ENCODE assay signal across 2 cellular contexts in the genomic region with DNA sequence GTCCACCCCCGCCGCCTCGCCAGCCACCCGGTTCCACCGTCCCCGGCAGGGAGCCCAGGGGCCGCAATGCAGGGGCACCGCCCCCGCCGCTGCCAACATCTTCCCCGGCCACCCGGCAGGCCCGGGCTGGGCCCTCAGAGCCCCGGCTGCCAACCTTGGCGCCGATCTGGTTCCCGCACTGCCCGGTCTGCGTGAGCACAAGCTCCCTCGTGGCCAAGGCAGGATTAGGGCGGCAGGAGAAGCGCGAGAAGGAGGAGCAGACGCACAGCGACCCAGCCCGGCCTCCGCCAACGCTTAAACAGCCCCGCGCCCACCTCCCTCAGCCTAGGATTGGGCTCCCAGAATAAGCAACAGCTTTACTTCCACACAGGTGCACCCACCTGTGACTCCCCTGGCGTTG. TPM values are rescaled to one million over a fixed set of nuclear protein-coding genes. Genes with fewer than 3 reads are reported as not detected.
"Had no signal": no experiment of that assay in that cellular context is flagged by ENCODE, and none has a peak within 500 bp of the region (broad histone marks: within the 10 kb centered on the region; RNA-seq: fewer than 3 reads in every experiment).

No MANE protein-coding gene starts in this region.

RNA-seq across cellular contexts. Expression of gene FRG2, which starts 42.4 kb away (rescaled TPM):
- total RNA-seq: G401, GM12878 had no signal
